2 cellular contexts compared by ENCODE assay signal in the genomic region with DNA sequence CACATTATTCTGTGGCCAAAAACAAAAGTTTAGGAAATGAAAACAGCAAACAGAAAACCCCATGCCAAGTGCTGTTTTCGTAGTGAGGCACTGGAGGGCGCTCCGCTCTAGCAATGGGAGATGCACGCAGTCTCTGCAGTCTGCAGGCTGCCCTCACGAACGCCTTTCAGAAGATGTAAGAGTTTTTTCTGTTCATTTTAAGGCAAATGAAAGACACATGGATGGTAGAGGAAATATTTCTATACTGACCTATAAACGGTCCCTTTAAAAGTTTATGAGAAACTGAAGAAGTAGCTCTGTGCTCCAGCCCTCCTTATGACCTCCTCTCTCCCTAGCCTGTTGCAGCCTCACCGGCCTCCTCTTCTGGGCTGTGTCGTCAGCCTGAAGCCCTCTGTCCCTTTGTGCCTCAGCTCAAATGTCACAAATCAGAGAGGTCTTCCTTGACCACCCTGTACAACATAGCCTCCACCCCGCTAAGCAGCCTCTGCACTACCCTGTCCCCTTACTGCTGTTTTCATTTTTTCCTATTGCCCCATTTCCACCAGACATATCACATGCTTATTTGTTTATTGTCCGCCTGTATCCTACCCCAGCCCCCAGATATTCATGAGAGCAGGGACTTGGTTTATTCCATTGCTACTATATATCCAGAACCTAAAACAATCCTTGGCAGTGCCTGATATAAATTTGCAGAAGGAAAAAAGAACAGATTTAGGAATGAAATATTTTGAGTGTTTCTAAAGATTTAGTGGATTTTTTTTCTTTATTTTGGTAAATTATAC.
TF ChIP-seq lines count a peak whose summit lies in the region.

No MANE protein-coding gene starts in this region.

TF ChIP-seq in IMR-90, 13 proteins besides CTCF, POLR2A, EP300 and RAD21 (continued from another document):
- TF ChIP-seq RCOR1 (IDR thresholded peaks at IDR 0.05; ENCODE audit: insufficient replicate concordance, low read length) (no peak), SMC3 (IDR thresholded peaks at IDR 0.05; ENCODE audit: low read depth, low read length) (peak; percentile 48; the same call in 1 of the 2 replicates), MAFK (IDR thresholded peaks at IDR 0.05; ENCODE audit: low read depth, low read length) (no peak)

TF ChIP-seq in WTC11, 78 proteins besides CTCF, POLR2A, EP300 and RAD21:
- TF ChIP-seq, protein P1, sequence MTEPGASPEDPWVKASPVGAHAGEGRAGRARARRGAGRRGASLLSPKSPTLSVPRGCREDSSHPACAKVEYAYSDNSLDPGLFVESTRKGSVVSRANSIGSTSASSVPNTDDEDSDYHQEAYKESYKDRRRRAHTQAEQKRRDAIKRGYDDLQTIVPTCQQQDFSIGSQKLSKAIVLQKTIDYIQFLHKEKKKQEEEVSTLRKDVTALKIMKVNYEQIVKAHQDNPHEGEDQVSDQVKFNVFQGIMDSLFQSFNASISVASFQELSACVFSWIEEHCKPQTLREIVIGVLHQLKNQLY (CRISPR knock-in tag; IDR thresholded peaks at IDR 0.05): no peak
- TF ChIP-seq, protein P2, sequence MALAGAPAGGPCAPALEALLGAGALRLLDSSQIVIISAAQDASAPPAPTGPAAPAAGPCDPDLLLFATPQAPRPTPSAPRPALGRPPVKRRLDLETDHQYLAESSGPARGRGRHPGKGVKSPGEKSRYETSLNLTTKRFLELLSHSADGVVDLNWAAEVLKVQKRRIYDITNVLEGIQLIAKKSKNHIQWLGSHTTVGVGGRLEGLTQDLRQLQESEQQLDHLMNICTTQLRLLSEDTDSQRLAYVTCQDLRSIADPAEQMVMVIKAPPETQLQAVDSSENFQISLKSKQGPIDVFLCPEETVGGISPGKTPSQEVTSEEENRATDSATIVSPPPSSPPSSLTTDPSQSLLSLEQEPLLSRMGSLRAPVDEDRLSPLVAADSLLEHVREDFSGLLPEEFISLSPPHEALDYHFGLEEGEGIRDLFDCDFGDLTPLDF (CRISPR knock-in tag; IDR thresholded peaks at IDR 0.05): no peak
- TF ChIP-seq, protein P3, sequence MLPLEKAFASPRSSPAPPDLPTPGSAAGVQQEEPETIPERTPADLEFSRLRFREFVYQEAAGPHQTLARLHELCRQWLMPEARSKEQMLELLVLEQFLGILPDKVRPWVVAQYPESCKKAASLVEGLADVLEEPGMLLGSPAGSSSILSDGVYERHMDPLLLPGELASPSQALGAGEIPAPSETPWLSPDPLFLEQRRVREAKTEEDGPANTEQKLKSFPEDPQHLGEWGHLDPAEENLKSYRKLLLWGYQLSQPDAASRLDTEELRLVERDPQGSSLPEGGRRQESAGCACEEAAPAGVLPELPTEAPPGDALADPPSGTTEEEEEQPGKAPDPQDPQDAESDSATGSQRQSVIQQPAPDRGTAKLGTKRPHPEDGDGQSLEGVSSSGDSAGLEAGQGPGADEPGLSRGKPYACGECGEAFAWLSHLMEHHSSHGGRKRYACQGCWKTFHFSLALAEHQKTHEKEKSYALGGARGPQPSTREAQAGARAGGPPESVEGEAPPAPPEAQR (CRISPR knock-in tag; IDR thresholded peaks at IDR 0.05): no peak
- no peak for TF ChIP-seq GRHL2 (CRISPR knock-in tag; IDR thresholded peaks at IDR 0.05; ENCODE audit: insufficient replicate concordance, severe bottlenecking)
- TF ChIP-seq, protein P4, sequence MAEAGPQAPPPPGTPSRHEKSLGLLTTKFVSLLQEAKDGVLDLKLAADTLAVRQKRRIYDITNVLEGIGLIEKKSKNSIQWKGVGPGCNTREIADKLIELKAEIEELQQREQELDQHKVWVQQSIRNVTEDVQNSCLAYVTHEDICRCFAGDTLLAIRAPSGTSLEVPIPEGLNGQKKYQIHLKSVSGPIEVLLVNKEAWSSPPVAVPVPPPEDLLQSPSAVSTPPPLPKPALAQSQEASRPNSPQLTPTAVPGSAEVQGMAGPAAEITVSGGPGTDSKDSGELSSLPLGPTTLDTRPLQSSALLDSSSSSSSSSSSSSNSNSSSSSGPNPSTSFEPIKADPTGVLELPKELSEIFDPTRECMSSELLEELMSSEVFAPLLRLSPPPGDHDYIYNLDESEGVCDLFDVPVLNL (CRISPR knock-in tag; IDR thresholded peaks at IDR 0.05; ENCODE audit: borderline replicate concordance, low read depth): no peak
- TF ChIP-seq ZNF416 (CRISPR knock-in tag; IDR thresholded peaks at IDR 0.05): no peak
- TF ChIP-seq, protein P5, sequence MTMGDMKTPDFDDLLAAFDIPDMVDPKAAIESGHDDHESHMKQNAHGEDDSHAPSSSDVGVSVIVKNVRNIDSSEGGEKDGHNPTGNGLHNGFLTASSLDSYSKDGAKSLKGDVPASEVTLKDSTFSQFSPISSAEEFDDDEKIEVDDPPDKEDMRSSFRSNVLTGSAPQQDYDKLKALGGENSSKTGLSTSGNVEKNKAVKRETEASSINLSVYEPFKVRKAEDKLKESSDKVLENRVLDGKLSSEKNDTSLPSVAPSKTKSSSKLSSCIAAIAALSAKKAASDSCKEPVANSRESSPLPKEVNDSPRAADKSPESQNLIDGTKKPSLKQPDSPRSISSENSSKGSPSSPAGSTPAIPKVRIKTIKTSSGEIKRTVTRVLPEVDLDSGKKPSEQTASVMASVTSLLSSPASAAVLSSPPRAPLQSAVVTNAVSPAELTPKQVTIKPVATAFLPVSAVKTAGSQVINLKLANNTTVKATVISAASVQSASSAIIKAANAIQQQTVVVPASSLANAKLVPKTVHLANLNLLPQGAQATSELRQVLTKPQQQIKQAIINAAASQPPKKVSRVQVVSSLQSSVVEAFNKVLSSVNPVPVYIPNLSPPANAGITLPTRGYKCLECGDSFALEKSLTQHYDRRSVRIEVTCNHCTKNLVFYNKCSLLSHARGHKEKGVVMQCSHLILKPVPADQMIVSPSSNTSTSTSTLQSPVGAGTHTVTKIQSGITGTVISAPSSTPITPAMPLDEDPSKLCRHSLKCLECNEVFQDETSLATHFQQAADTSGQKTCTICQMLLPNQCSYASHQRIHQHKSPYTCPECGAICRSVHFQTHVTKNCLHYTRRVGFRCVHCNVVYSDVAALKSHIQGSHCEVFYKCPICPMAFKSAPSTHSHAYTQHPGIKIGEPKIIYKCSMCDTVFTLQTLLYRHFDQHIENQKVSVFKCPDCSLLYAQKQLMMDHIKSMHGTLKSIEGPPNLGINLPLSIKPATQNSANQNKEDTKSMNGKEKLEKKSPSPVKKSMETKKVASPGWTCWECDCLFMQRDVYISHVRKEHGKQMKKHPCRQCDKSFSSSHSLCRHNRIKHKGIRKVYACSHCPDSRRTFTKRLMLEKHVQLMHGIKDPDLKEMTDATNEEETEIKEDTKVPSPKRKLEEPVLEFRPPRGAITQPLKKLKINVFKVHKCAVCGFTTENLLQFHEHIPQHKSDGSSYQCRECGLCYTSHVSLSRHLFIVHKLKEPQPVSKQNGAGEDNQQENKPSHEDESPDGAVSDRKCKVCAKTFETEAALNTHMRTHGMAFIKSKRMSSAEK (CRISPR knock-in tag; IDR thresholded peaks at IDR 0.05; ENCODE audit: borderline replicate concordance): no peak
TF ChIP-seq in WTC11: peak in this region for 0.
